ENCODE assay signal across 20 cellular contexts in genomic region chr10:85124592-85124991, GRCh38.
DNase-seq lines count a peak whose midpoint lies in the region; ATAC-seq, FAIRE-seq and TF ChIP-seq lines count a peak whose summit lies in the region.
"Had no signal": no experiment of that assay in that cellular context is flagged by ENCODE, and none has a peak within 500 bp of the region (broad histone marks: within the 10 kb centered on the region; RNA-seq: fewer than 3 reads in every experiment).

No MANE protein-coding gene starts in this region.

- intact Hi-C loops in heart right ventricle (cut with DNase I): no loop called here
- intact Hi-C loops in right cardiac atrium (cut with DNase I): no loop called here
- intact Hi-C loops in adrenal gland (cut with DNase I): no loop called here
- intact Hi-C loops in upper lobe of right lung (cut with DNase I): no loop called here

- H3K27me3 Mint-ChIP-seq in endodermal cell (ENCODE audit: insufficient read depth): no peaks in the 10 kb centered on the region
- H3K27me3 Mint-ChIP-seq: activated naive CD8-positive, alpha-beta T cell treated with anti-CD3 and anti-CD28 coated beads for 36 hours; natural killer cell treated with Interleukin-12 subunit alpha and Interleukin-12 subunit beta and Interleukin-15 and Interleukin-18, amount 100 ng/mL, for 72 hours had no signal

- H3K4me3 Mint-ChIP-seq in endodermal cell: no peak overlapping the region
- H3K4me3 Mint-ChIP-seq: activated naive CD8-positive, alpha-beta T cell treated with anti-CD3 and anti-CD28 coated beads for 36 hours; natural killer cell treated with Interleukin-12 subunit alpha and Interleukin-12 subunit beta and Interleukin-15 and Interleukin-18, amount 100 ng/mL, for 72 hours had no signal

- DNase-seq in heart right ventricle: peak in 1 of 2 donors; percentile 9
- no peak for DNase-seq in right cardiac atrium
- peak; percentile 55 to 81 (median 68) for DNase-seq in adrenal gland
- DNase-seq in kidney glomerular epithelial cell (lab: John Stamatoyannopoulos, UW): peak; percentile 29
- DNase-seq in urothelium cell line (ENCODE audit: low spot score): peak; percentile 86
- no peak for DNase-seq in upper lobe of right lung
- DNase-seq in endodermal cell: no peak
- no peak for DNase-seq in COLO829 (ENCODE audit: low spot score)
- DNase-seq: activated CD4-positive, alpha-beta T cell treated with anti-CD3 and anti-CD28 coated beads for 4 hours; activated naive CD8-positive, alpha-beta T cell treated with anti-CD3 and anti-CD28 coated beads for 36 hours; activated T-cell treated with anti-CD3 and anti-CD28 coated beads for 4 hours; KG1; NCI-H187 treated with DMSO at 0.1 percent for 48 hours; NK-92 treated with Interleukin-12 subunit alpha and Interleukin-12 subunit beta, amount 100 ng/mL, for 24 hours; SHP77; stimulated activated naive CD8-positive, alpha-beta T cell treated with anti-CD3 and anti-CD28 coated beads, Interleukin-15, Interleukin-2, amounts not matched to agents 100 U/mL and 50 U/mL, for 24 hours had no signal

- FAIRE-seq in urothelium cell line (lab: Jason Lieb, UNC): no peak
- FAIRE-seq: D721Med had no signal

- H3K4me1 Mint-ChIP-seq in endodermal cell: no peaks in the 10 kb centered on the region
- H3K4me1 Mint-ChIP-seq: activated naive CD8-positive, alpha-beta T cell treated with anti-CD3 and anti-CD28 coated beads for 36 hours had no signal

- H3K27ac ChIP-seq in heart right ventricle (no peak overlapping the region), right cardiac atrium (ENCODE audit: low read length) (no peak overlapping the region), adrenal gland (no peak overlapping the region), upper lobe of right lung (no peak overlapping the region), endodermal cell (ENCODE audit: low read depth, low read length) (no peak overlapping the region)
- H3K27ac ChIP-seq: skin epidermis had no signal

- peaks cover 0 to 4% (median 0%) of the 10 kb centered on the region in 7 donors for H3K27me3 ChIP-seq in heart right ventricle
- no peaks in the 10 kb centered on the region for H3K27me3 ChIP-seq in right cardiac atrium (ENCODE audit: control insufficient read depth, insufficient read depth)
- H3K27me3 ChIP-seq in adrenal gland: no peaks in the 10 kb centered on the region
- no peaks in the 10 kb centered on the region for H3K27me3 ChIP-seq in upper lobe of right lung
- no peaks in the 10 kb centered on the region for H3K27me3 ChIP-seq in endodermal cell (ENCODE audit: control insufficient read depth, insufficient read depth, low read length, poor library complexity, severe bottlenecking)

- no peak overlapping the region for H3K4me3 ChIP-seq in heart right ventricle
- H3K4me3 ChIP-seq in right cardiac atrium (ENCODE audit: low read length): no peak overlapping the region
- H3K4me3 ChIP-seq in adrenal gland: no peak overlapping the region
- H3K4me3 ChIP-seq in upper lobe of right lung: no peak overlapping the region
- no peak overlapping the region for H3K4me3 ChIP-seq in endodermal cell (ENCODE audit: low read length)
- H3K4me3 ChIP-seq: skin epidermis had no signal

- H3K4me1 ChIP-seq in heart right ventricle: no peaks in the 10 kb centered on the region
- no peaks in the 10 kb centered on the region for H3K4me1 ChIP-seq in right cardiac atrium (ENCODE audit: control insufficient read depth, insufficient read depth, low read length)
- H3K4me1 ChIP-seq in adrenal gland (replicated peaks in 1 of 2): no peaks in the 10 kb centered on the region
- no peaks in the 10 kb centered on the region for H3K4me1 ChIP-seq in upper lobe of right lung
- no peaks in the 10 kb centered on the region for H3K4me1 ChIP-seq in endodermal cell (ENCODE audit: control insufficient read depth, insufficient read depth, low read length)

- H3K36me3 ChIP-seq in heart right ventricle (no peaks in the 10 kb centered on the region), adrenal gland (replicated peaks in 1 of 2) (no peaks in the 10 kb centered on the region), upper lobe of right lung (no peaks in the 10 kb centered on the region), endodermal cell (ENCODE audit: control insufficient read depth, insufficient read depth, low read length) (no peaks in the 10 kb centered on the region)

- no peak overlapping the region for H3K9ac ChIP-seq in endodermal cell (ENCODE audit: extremely low read depth, low read length, poor library complexity, severe bottlenecking)

- no peaks in the 10 kb centered on the region for H3K36me3 Mint-ChIP-seq in endodermal cell (ENCODE audit: low read depth)
- H3K36me3 Mint-ChIP-seq: activated naive CD8-positive, alpha-beta T cell treated with anti-CD3 and anti-CD28 coated beads for 36 hours had no signal

- 27 to 31% methylated on average over 2 of the region's 2 CpGs for WGBS in heart right ventricle, 2 donors
- WGBS in right cardiac atrium: 35% methylated on average over 2 of the region's 2 CpGs
- 45 to 60% (median 48%) methylated on average over 2 of the region's 2 CpGs for WGBS in adrenal gland, 4 donors
- WGBS in endodermal cell (ENCODE audit: insufficient coverage in 1 of 2, insufficient read length in 1 of 2), 2 experiments: 82 to 91% methylated on average over 2 of the region's 2 CpGs

- TF ChIP-seq CTCF in heart right ventricle (IDR thresholded peaks at IDR 0.05) (no peak), adrenal gland (IDR thresholded peaks at IDR 0.05) (no peak), upper lobe of right lung (IDR thresholded peaks at IDR 0.05) (no peak), endodermal cell (conservative IDR thresholded peaks at IDR 0.05) (no peak)

- no peaks in the 10 kb centered on the region for H3K9me3 ChIP-seq in heart right ventricle
- no peaks in the 10 kb centered on the region for H3K9me3 ChIP-seq in right cardiac atrium (ENCODE audit: control insufficient read depth, low read length)
- no peaks in the 10 kb centered on the region for H3K9me3 ChIP-seq in adrenal gland (replicated peaks in 1 of 3)
- H3K9me3 ChIP-seq in upper lobe of right lung: no peaks in the 10 kb centered on the region
- H3K9me3 ChIP-seq in endodermal cell (ENCODE audit: control insufficient read depth, low read length): peaks cover 6% of the 10 kb centered on the region

- H3K9me3 Mint-ChIP-seq in endodermal cell: peaks cover 24% of the 10 kb centered on the region
- H3K9me3 Mint-ChIP-seq: activated naive CD8-positive, alpha-beta T cell treated with anti-CD3 and anti-CD28 coated beads for 36 hours had no signal

- TF ChIP-seq POLR2A in adrenal gland (IDR thresholded peaks at IDR 0.05): no peak

- H3K27ac Mint-ChIP-seq in endodermal cell: no peak overlapping the region
- H3K27ac Mint-ChIP-seq: activated naive CD8-positive, alpha-beta T cell treated with anti-CD3 and anti-CD28 coated beads for 36 hours; natural killer cell treated with Interleukin-12 subunit alpha and Interleukin-12 subunit beta and Interleukin-15 and Interleukin-18, amount 100 ng/mL, for 72 hours had no signal

- peak; percentile 42 to 96 (median 88) for ATAC-seq in heart right ventricle
- no peak for ATAC-seq in right cardiac atrium
- no peak for ATAC-seq in upper lobe of right lung
- ATAC-seq: HCT116; natural killer cell treated with Interleukin-12 subunit alpha and Interleukin-12 subunit beta and Interleukin-15 and Interleukin-18, amount 100 ng/mL, for 72 hours; stimulated activated naive CD8-positive, alpha-beta T cell treated with anti-CD3 and anti-CD28 coated beads, Interleukin-15, Interleukin-2, amounts not matched to agents 100 U/mL and 50 U/mL, for 24 hours had no signal

Comparison
In these comparisons a context has a peak if more than half of its experiments do, and no peak if none do; other contexts are left out.
1. ATAC-seq: peak in heart right ventricle (8 of 8); none in right cardiac atrium (0 of 2) and upper lobe of right lung (single experiment).
2. DNase-seq: peak in adrenal gland (7 of 7), kidney glomerular epithelial cell (single experiment) and urothelium cell line (single experiment); none in right cardiac atrium (0 of 3), upper lobe of right lung (single experiment), endodermal cell (single experiment) and COLO829 (single experiment).